In the genomic region with DNA sequence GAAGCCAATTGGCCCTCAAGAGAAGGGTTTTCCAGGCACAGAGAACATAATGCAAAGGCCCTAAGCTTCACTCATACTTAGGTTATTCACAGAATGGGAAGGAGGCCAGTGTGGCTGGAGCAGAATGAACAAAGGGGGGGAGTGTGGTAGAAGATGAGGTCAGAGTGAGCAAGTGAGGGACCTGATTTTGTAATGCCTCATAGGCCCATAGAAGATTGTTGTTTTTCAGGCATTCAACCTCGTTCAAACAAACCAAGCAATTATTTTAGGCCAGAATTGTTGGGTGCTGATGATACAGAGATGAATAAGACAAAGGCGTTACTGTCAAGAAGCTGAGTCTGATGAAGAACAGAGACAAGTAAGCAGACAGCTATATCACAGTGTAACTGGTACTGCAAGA, we compare ENCODE assay signal across 11 cellular contexts. TPM values are rescaled to one million over a fixed set of nuclear protein-coding genes. Genes with fewer than 3 reads are reported as not detected.
DNase-seq lines count a peak whose midpoint lies in the region; ATAC-seq and TF ChIP-seq lines count a peak whose summit lies in the region.
"Had no signal": no experiment of that assay in that cellular context is flagged by ENCODE, and none has a peak within 500 bp of the region (broad histone marks: within the 10 kb centered on the region; RNA-seq: fewer than 3 reads in every experiment).

No MANE protein-coding gene starts in this region.

- H3K9me3 ChIP-seq in SJSA1 (replicated peaks), result no peaks in the 10 kb centered on the region
- H3K9me3 ChIP-seq: thyroid gland had no signal

- peaks cover 36% of the 10 kb centered on the region for H3K4me1 ChIP-seq in SJSA1 (replicated peaks)
- H3K4me1 ChIP-seq: neural progenitor cell had no signal

- no peaks in the 10 kb centered on the region for H3K36me3 ChIP-seq in SJSA1
- H3K36me3 ChIP-seq: neural progenitor cell, thyroid gland had no signal

- no peaks in the 10 kb centered on the region for H3K27me3 ChIP-seq in SJSA1 (replicated peaks)
- H3K27me3 ChIP-seq: neural progenitor cell, thyroid gland had no signal

- no peak overlapping the region for H3K4me3 ChIP-seq in SJSA1
- H3K4me3 ChIP-seq: neural progenitor cell, thyroid gland had no signal

- no peak for TF ChIP-seq CTCF in omental fat pad (IDR thresholded peaks at IDR 0.05)

- ATAC-seq in omental fat pad (ENCODE audit: low FRiP score) (peak; percentile 78), GM19455 (IDR thresholded peaks at IDR 0.05; ENCODE audit: unreplicated experiment) (no peak), GM21367 (IDR thresholded peaks at IDR 0.05; ENCODE audit: unreplicated experiment) (no peak)

- H3K27ac ChIP-seq in SJSA1, result no peak overlapping the region
- H3K27ac ChIP-seq: neural progenitor cell, thyroid gland had no signal

- DNase-seq in AG20443 (ENCODE audit: low spot score) (peak; percentile 78), SJSA1 (ENCODE audit: low read depth in 1 of 2, low spot score in 2 of 2) (peak; percentile 54 to 57), fibroblast of peridontal ligament (ENCODE audit: extremely low read depth) (peak; percentile 95), omental fat pad (ENCODE audit: low spot score) (no peak), cerebellar nuclear complex (lab: John Stamatoyannopoulos, UW) (no peak)
- DNase-seq in effector CD4-positive, alpha-beta T cell, result no peak
- DNase-seq: NCI-H1105 treated with DMSO at 0.1 percent for 48 hours, thyroid gland had no signal

RNA-seq across cellular contexts. Expression of a gene that starts 54.5 kb away (rescaled TPM):
- total RNA-seq in SJSA1 (2014; rRNA removed; shearing (Covaris generic)), result 42.6 and 48.5 TPM in 2 replicates
- total RNA-seq in omental fat pad, result 10 to 100 TPM; 49.3 to 82.6 (median 70.8) TPM

Comparison
In these comparisons a context has a peak if more than half of its experiments do, and no peak if none do; other contexts are left out.
1. DNase-seq: peak in AG20443 (single experiment), SJSA1 (2 of 2) and fibroblast of peridontal ligament (single experiment); none in omental fat pad (single experiment), effector CD4-positive, alpha-beta T cell (single experiment) and cerebellar nuclear complex (0 of 2).